8 cellular contexts compared by ENCODE assay signal in the genomic region with DNA sequence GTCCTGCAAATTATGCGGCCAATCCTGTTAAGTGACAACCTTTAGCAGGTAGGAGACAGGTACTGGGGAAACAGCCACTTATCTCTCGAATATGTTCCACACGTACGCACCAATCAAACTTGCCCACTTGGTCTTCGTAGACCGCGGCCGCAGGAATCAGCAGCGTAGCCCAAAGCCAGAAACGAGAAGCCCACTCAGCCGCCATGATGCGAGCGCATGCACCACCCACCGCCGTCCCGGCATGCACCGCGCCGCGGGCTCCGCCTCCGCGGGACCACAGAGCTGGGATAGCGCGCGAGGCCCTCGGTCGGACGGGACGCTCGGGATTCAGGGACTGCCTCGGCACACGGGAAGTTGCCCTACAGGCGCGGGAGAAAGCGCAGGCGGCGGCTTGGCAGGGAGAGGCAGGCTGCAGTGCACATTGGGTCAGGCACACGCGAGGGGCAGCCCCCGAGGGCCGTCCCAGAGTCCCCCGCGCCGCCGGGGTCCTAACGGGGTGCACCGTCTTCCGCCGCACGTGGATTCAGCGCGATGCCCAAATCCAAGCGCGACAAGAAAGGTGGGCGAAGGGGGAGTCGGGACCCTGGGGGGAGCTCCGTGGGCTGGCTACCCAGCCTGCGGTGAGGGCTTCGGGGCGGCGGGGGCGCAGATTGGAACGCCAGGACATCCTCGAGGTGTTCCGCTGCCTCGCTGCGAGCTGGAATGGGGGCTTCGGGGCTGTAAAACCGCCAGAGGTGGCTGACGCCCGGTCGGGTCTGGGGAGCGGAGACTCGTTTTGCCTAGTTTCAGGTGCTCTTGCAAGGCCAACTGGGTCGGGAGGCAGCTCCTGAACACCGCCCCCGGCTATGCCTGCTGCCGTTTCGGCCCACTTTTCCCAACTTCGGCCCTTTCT. TPM values are rescaled to one million over a fixed set of nuclear protein-coding genes. Genes with fewer than 3 reads are reported as not detected.
A peak's percentile ranks its signal among the peaks of the same experiment; 100 is the strongest.
DNase-seq lines count a peak whose midpoint lies in the region.

A gene (minus strand): TSS at position 220 of the 892 bp plus-strand sequence. CDS start 15 bp downstream, at position 205.
A gene (plus strand): TSS at position 501 of the 892 bp plus-strand sequence. CDS start 31 bp downstream, at position 532.

- no peaks in the 10 kb centered on the region for H3K9me2 ChIP-seq in GM23248 (ENCODE audit: insufficient read depth)

- peak within 1 kb of the TSS; percentile 81 for H3K27ac ChIP-seq in GM23248
- peak within 1 kb of the TSS; percentile 90 for H3K27ac ChIP-seq in SJSA1

- in situ Hi-C loops in GM23248 (cut with MboI), result no loop called here

- no peaks in the 10 kb centered on the region for H3K27me3 ChIP-seq in GM23248 (replicated peaks; ENCODE audit: insufficient read depth)
- H3K27me3 ChIP-seq in SJSA1 (replicated peaks), result no peaks in the 10 kb centered on the region
- no peaks in the 10 kb centered on the region for H3K27me3 ChIP-seq in neuron (ENCODE audit: insufficient read depth, low read length)

- H2AFZ ChIP-seq in GM23248, result peak within 1 kb of the TSS; percentile 92
- peak within 1 kb of the TSS; percentile 55 for H2AFZ ChIP-seq in neuron (ENCODE audit: low read depth, low read length)

- no peaks in the 10 kb centered on the region for H3F3A ChIP-seq in GM23248 (ENCODE audit: insufficient read depth)

- H3K4me3 ChIP-seq in GM23248 (peak within 1 kb of the TSS; percentile 91), SJSA1 (peak within 1 kb of the TSS; percentile 80), neuron (ENCODE audit: low read length) (peak within 1 kb of the TSS; percentile 81)

- H3K36me3 ChIP-seq in GM23248 (ENCODE audit: low read depth) (no peaks in the 10 kb centered on the region), SJSA1 (peaks cover 37% of the 10 kb centered on the region), neuron (ENCODE audit: insufficient read depth, low read length) (peaks cover 10% of the 10 kb centered on the region)

- DNase-seq in EL (peak; percentile 88), GM23248 (peak; percentile 94), LHCN-M2 (ENCODE audit: low read depth) (peak; percentile 80), SJSA1 (ENCODE audit: low read depth in 1 of 2, low spot score in 2 of 2) (peak; percentile 89 to 92), foreskin melanocyte (peak; percentile 82), stromal cell of bone marrow (ENCODE audit: low read depth) (peak; percentile 65)
- peak; percentile 81 to 96 (median 88) for DNase-seq in activated naive CD4-positive, alpha-beta T cell (lab: John Stamatoyannopoulos, UW)

- peak within 1 kb of the TSS; percentile 94 for H3K4me2 ChIP-seq in GM23248 (ENCODE audit: unreplicated experiment)

- no peaks in the 10 kb centered on the region; the same call in none of the 2 replicates for H4K20me1 ChIP-seq in GM23248 (ENCODE audit: insufficient read depth)

- H3K9me3 ChIP-seq in GM23248 (ENCODE audit: low read depth), result no peaks in the 10 kb centered on the region
- H3K9me3 ChIP-seq in SJSA1 (replicated peaks), result no peaks in the 10 kb centered on the region
- no peaks in the 10 kb centered on the region for H3K9me3 ChIP-seq in neuron (ENCODE audit: low read length)

- WGBS in GM23248 (ENCODE audit: low coverage in 1 of 2, low lambda C conversion rate in 2 of 2, missing lambda C conversion rate in 2 of 2), 2 experiments, result 0 to 1% methylated on average over 74 to 81 of the region's 81 CpGs

- H3K79me2 ChIP-seq in GM23248 (ENCODE audit: insufficient read depth), result peaks cover 92% of the 10 kb centered on the region

- peaks cover 18% of the 10 kb centered on the region for H3K4me1 ChIP-seq in GM23248 (ENCODE audit: insufficient read depth)
- H3K4me1 ChIP-seq in SJSA1 (replicated peaks), result peaks cover 18% of the 10 kb centered on the region
- H3K4me1 ChIP-seq in neuron (ENCODE audit: insufficient read depth, low read length), result peaks cover 27% of the 10 kb centered on the region

- peak within 1 kb of the TSS; percentile 94 for H3K9ac ChIP-seq in GM23248

RNA-seq across cellular contexts. Expression of the first gene that starts in this region (rescaled TPM):
- 58.7 and 69.4 TPM in 2 replicates for total RNA-seq in GM23248 (2014; rRNA removed; shearing (Covaris generic))
- 54.5 and 56.9 TPM in 2 replicates for polyA plus RNA-seq in GM23248 (2016; fragmentation: Nextera tagmentation; extraction: Ambion mirVana)
- 61.5 and 66.4 TPM in 2 replicates for total RNA-seq in LHCN-M2 (2014; rRNA removed)
- polyA plus RNA-seq in LHCN-M2 (2012), result 34.0 TPM
- 75.2 and 80.5 TPM in 2 replicates for total RNA-seq in SJSA1 (2014; rRNA removed; shearing (Covaris generic))

RNA-seq across cellular contexts. Expression of the second gene that starts in this region (rescaled TPM):
- total RNA-seq in GM23248 (2014; rRNA removed; shearing (Covaris generic)), result 26.9 and 37.1 TPM in 2 replicates
- 36.6 and 38.4 TPM in 2 replicates for polyA plus RNA-seq in GM23248 (2016; fragmentation: Nextera tagmentation; extraction: Ambion mirVana)
- total RNA-seq in LHCN-M2 (2014; rRNA removed), result 59.6 and 61.5 TPM in 2 replicates
- polyA plus RNA-seq in LHCN-M2 (2012), result 36.2 TPM
- 59.9 and 60.0 TPM in 2 replicates for total RNA-seq in SJSA1 (2014; rRNA removed; shearing (Covaris generic))

Comparison
In these comparisons a context has a peak if more than half of its experiments do, and no peak if none do; other contexts are left out.
1. Peak in every context shown above with its lines: DNase-seq, H3K4me3 ChIP-seq and H3K27ac ChIP-seq.